ENCODE assay signal across 9 cellular contexts in the genomic region with DNA sequence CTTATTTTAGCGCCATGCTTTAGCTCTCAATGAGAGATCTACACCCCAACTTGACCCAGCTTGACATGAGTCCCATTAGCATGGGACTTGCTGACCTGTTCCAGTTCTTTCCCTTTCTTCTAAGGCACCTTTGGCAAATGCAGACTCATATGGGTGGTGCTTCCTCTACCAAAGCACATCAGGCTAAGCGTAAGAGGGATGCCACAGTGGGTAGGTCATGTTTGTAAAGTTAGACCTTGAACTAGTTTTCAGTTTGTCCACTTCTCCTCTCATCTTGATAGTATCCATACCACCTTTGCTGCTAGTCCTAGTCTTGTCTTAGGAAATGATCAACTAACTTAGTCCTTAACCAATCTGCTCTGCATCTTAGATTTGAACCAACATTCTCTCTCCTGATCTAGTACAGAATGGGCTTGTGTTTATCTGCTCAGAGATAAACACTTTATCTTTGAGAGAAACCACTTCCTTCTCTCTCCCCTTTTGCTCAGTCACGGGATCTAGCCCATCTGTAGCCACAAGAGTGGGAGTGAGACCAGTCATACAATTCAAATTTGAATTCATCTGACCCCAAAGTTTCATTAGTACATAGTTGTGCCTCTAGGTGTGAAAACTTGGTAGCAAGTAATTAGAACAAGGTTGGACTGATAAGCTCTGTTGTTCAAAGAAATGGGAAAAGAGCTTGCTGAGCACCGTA.
A peak's percentile ranks its signal among the peaks of the same experiment; 100 is the strongest.
DNase-seq lines count a peak whose midpoint lies in the region; ATAC-seq and TF ChIP-seq lines count a peak whose summit lies in the region.
"Had no signal": no experiment of that assay in that cellular context is flagged by ENCODE, and none has a peak within 500 bp of the region (broad histone marks: within the 10 kb centered on the region; RNA-seq: fewer than 3 reads in every experiment).

No MANE protein-coding gene starts in this region.

- intact Hi-C loops in Calu3 (cut with micrococcal nuclease; ENCODE audit: unreplicated experiment): no loop called here

- H3K9me3 Mint-ChIP-seq in Calu3 (ENCODE audit: low read depth, unreplicated experiment): peaks cover 10% of the 10 kb centered on the region

- no peak for TF ChIP-seq CTCF in Calu3 (IDR thresholded peaks at IDR 0.05; ENCODE audit: unreplicated experiment)

- no peaks in the 10 kb centered on the region for H3K4me1 Mint-ChIP-seq in Calu3 (ENCODE audit: low read depth, unreplicated experiment)

- no peaks in the 10 kb centered on the region for H3K27me3 Mint-ChIP-seq in Calu3 (ENCODE audit: unreplicated experiment)

- CTCF ChIA-PET in Calu3 (lab: Charles Lee) (no interaction called here), HEK293T (lab: Yijun Ruan, JAX) (no interaction called here)

- ATAC-seq in GM18505 (IDR thresholded peaks at IDR 0.05; ENCODE audit: unreplicated experiment) (peak; percentile 80), GM21526 (IDR thresholded peaks at IDR 0.05; ENCODE audit: low FRiP score, unreplicated experiment) (peak; percentile 89), HG03575 (IDR thresholded peaks at IDR 0.05; ENCODE audit: extremely low read depth, insufficient number of reproducible peaks, low FRiP score, unreplicated experiment) (peak; percentile 34), GM21576 (IDR thresholded peaks at IDR 0.05; ENCODE audit: unreplicated experiment) (no peak)

- no peak overlapping the region for H3K27ac Mint-ChIP-seq in Calu3 (ENCODE audit: unreplicated experiment)

- no peaks in the 10 kb centered on the region for H3K36me3 Mint-ChIP-seq in Calu3 (ENCODE audit: insufficient read depth, unreplicated experiment)

- DNase-seq in amniotic epithelial cell (ENCODE audit: low read depth) (peak; percentile 63), Calu3 (no peak), HEK293T (ENCODE audit: extremely low spot score) (no peak), dedifferentiated amniotic fluid mesenchymal stem cell (ENCODE audit: extremely low spot score) (no peak)
- DNase-seq: aorta had no signal

- POLR2A ChIA-PET in HEK293T (lab: Yijun Ruan, JAX): no interaction called here

- TF ChIP-seq POLR2A in GM18505 (IDR thresholded peaks at IDR 0.05; ENCODE audit: borderline replicate concordance, extremely low read depth, insufficient read depth, insufficient read length): no peak

- BruUV-seq in Calu3 (replicated peaks; lab: Mats Ljungman, UMichigan): no TSS peak

- no peak overlapping the region for H3K4me3 Mint-ChIP-seq in Calu3 (ENCODE audit: low read depth, unreplicated experiment)

TF ChIP-seq in HEK293T, 16 proteins besides CTCF, POLR2A, EP300 and RAD21:
- TF ChIP-seq ELF4 (IDR thresholded peaks at IDR 0.05) (no peak), FOXK2 (IDR thresholded peaks at IDR 0.05) (no peak), ARNT (IDR thresholded peaks at IDR 0.05) (no peak), CTBP1 (IDR thresholded peaks at IDR 0.05; ENCODE audit: borderline replicate concordance) (no peak), FOXA1 (IDR thresholded peaks at IDR 0.05) (no peak), LEF1 (IDR thresholded peaks at IDR 0.05; ENCODE audit: borderline replicate concordance) (no peak), SP1 (IDR thresholded peaks at IDR 0.05) (no peak), TARDBP (IDR thresholded peaks at IDR 0.05) (no peak), SUZ12 (IDR thresholded peaks at IDR 0.05) (no peak), L3MBTL2 (conservative IDR thresholded peaks at IDR 0.05) (no peak), HDGF (IDR thresholded peaks at IDR 0.05; ENCODE audit: borderline replicate concordance) (no peak), NFRKB (IDR thresholded peaks at IDR 0.05) (no peak), BHLHE40 (IDR thresholded peaks at IDR 0.05; ENCODE audit: borderline replicate concordance) (no peak), FOXM1 (IDR thresholded peaks at IDR 0.05; ENCODE audit: borderline replicate concordance) (no peak), ZNF384 (IDR thresholded peaks at IDR 0.05) (no peak)
- TF ChIP-seq, protein P1, sequence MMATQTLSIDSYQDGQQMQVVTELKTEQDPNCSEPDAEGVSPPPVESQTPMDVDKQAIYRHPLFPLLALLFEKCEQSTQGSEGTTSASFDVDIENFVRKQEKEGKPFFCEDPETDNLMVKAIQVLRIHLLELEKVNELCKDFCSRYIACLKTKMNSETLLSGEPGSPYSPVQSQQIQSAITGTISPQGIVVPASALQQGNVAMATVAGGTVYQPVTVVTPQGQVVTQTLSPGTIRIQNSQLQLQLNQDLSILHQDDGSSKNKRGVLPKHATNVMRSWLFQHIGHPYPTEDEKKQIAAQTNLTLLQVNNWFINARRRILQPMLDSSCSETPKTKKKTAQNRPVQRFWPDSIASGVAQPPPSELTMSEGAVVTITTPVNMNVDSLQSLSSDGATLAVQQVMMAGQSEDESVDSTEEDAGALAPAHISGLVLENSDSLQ (IDR thresholded peaks at IDR 0.05): no peak
